Comparison of ENCODE assay signal across 19 cellular contexts in the genomic region with DNA sequence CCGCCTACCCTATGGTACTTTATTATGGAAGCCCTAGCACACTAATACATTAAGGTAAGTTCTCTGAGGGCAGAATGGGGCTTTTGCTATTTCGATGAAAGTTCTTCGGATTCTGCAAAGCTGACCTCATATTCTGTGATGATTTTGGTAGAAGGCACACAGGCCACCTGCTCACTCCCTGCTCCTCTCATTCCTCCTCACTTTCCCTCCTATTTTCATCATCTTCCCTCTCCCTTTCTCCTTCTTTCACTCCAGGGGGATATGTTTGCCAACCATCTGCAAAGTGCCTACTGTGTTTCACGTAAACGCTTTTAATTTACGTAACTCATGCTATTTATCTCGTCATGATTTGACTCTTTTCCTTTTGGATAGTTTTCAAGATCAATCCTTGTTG. TPM values are rescaled to one million over a fixed set of nuclear protein-coding genes. Genes with fewer than 3 reads are reported as not detected.
A peak's percentile ranks its signal among the peaks of the same experiment; 100 is the strongest.
DNase-seq lines count a peak whose midpoint lies in the region; ATAC-seq, FAIRE-seq and TF ChIP-seq lines count a peak whose summit lies in the region.
"Had no signal": no experiment of that assay in that cellular context is flagged by ENCODE, and none has a peak within 500 bp of the region (broad histone marks: within the 10 kb centered on the region; RNA-seq: fewer than 3 reads in every experiment).

No MANE protein-coding gene starts in this region.

- peaks cover 42% of the 10 kb centered on the region for H3K4me1 Mint-ChIP-seq in mesothelial cell of epicardium

- no peak for TF ChIP-seq RAD21 in K562 (CRISPR knock-in tag; conservative IDR thresholded peaks at IDR 0.05 in 1 of 2, IDR thresholded peaks at IDR 0.05 in 1 of 2)

- H3K4me1 ChIP-seq in HEK293 (ENCODE audit: control insufficient read depth, insufficient read depth, low read length) (no peaks in the 10 kb centered on the region), K562 (replicated peaks in 1 of 2; ENCODE audit: control insufficient read depth in 2 of 2, insufficient read depth in 2 of 2, low read length in 2 of 2) (peaks cover 0 to 10% of the 10 kb centered on the region in 2 experiments; a peak in 3 of 5 replicates), tibial artery (peaks cover 0 to 71% (median 43%) of the 10 kb centered on the region in 4 donors)
- H3K4me1 ChIP-seq: HAP-1 had no signal

- no peak for TF ChIP-seq EP300 in K562 (IDR thresholded peaks at IDR 0.05; ENCODE audit: low read length)

- DNase-seq in K562 (ENCODE audit: extremely low read depth in 1 of 4, low spot score in 3 of 4) = no peak
- no peak for DNase-seq in mesothelial cell of epicardium (ENCODE audit: low spot score in 2 of 2, unreplicated experiment in 2 of 2)
- no peak for DNase-seq in tibial artery
- DNase-seq in COR-L47 (lab: John Stamatoyannopoulos, UW) = no peak
- DNase-seq in H54 (ENCODE audit: insufficient read length, low spot score) = no peak
- DNase-seq: BE2C; Caco-2; CD4-positive, CD25-positive, alpha-beta regulatory T cell; GDM1; KBM-7; NCI-H187; NCI-H226; PC-9; SIG-M5 had no signal

- H3K27ac Mint-ChIP-seq in mesothelial cell of epicardium = peak overlapping the region; percentile 0
- H3K27ac Mint-ChIP-seq: CD4-positive, CD25-positive, alpha-beta regulatory T cell had no signal

- no peaks in the 10 kb centered on the region for H3K79me2 ChIP-seq in K562 (ENCODE audit: control insufficient read depth, insufficient read depth, low read length)

- TF ChIP-seq POLR2A in K562 (conservative IDR thresholded peaks at IDR 0.05) = no peak
- no peak for TF ChIP-seq POLR2A in H54 (IDR thresholded peaks at IDR 0.05; ENCODE audit: low read depth, low read length)

- H3K9me3 ChIP-seq in HEK293 (ENCODE audit: control insufficient read depth, insufficient read depth, low read depth, low read length) = no peaks in the 10 kb centered on the region
- no peaks in the 10 kb centered on the region for H3K9me3 ChIP-seq in K562 (replicated peaks; ENCODE audit: control insufficient read depth, insufficient read depth, low read depth, low read length)
- no peaks in the 10 kb centered on the region for H3K9me3 ChIP-seq in tibial artery
- H3K9me3 ChIP-seq: BE2C, HAP-1 had no signal

- H3K36me3 Mint-ChIP-seq in mesothelial cell of epicardium = no peaks in the 10 kb centered on the region
- H3K36me3 Mint-ChIP-seq: CD4-positive, CD25-positive, alpha-beta regulatory T cell had no signal

- H3K27me3 Mint-ChIP-seq in mesothelial cell of epicardium (ENCODE audit: low read depth) = no peaks in the 10 kb centered on the region

- H3K27me3 ChIP-seq in K562 (ENCODE audit: control insufficient read depth in 2 of 2, insufficient read depth in 2 of 2, low read length in 2 of 2) (peaks cover 18 to 23% of the 10 kb centered on the region in 2 experiments; a peak in 4 of 5 replicates), tibial artery (no peaks in the 10 kb centered on the region)
- H3K27me3 ChIP-seq: BE2C had no signal

- no peak overlapping the region for H3K4me3 Mint-ChIP-seq in mesothelial cell of epicardium
- H3K4me3 Mint-ChIP-seq: CD4-positive, CD25-positive, alpha-beta regulatory T cell had no signal

- no TSS peak for BruUV-seq in K562 (replicated peaks; lab: Mats Ljungman, UMichigan)

- POLR2A ChIA-PET in HEK293 (lab: Yijun Ruan, JAX) = no interaction called here
- POLR2A ChIA-PET in K562 (lab: Yijun Ruan, JAX) = interaction anchor here (1.0 to 1.7 kb wide), 2 partner anchors 9 to 11 kb away, joined by 4 read pairs; no protein-coding TSS in a partner anchor

- H3K4me2 ChIP-seq in K562 (ENCODE audit: insufficient read depth, low read length) = no peak overlapping the region
- H3K4me2 ChIP-seq: PC-9 had no signal

- H4K20me1 ChIP-seq in K562 (replicated peaks; ENCODE audit: control insufficient read depth, insufficient read depth, low read length) = no peaks in the 10 kb centered on the region

- no peak overlapping the region for H3K4me3 ChIP-seq in HEK293 (ENCODE audit: low read depth, low read length)
- no peak overlapping the region for H3K4me3 ChIP-seq in K562
- H3K4me3 ChIP-seq in tibial artery = no peak overlapping the region
- H3K4me3 ChIP-seq: HAP-1, PC-9 had no signal

- peaks cover 4% of the 10 kb centered on the region for H3K9me3 Mint-ChIP-seq in mesothelial cell of epicardium

- H3K9me1 ChIP-seq in K562 (ENCODE audit: control insufficient read depth, insufficient read depth, low read length) = no peaks in the 10 kb centered on the region

- CTCF ChIA-PET in HEK293 (lab: Yijun Ruan, JAX) (interaction anchor here (0.7 to 1.1 kb wide), 3 partner anchors 46 to 1133 kb away, joined by 3 to 4 read pairs (median 3); no protein-coding TSS in a partner anchor), K562 (lab: Yijun Ruan, JAX; ENCODE audit: low intra/inter-chr PET ratio) (no interaction called here)

- H3K27ac ChIP-seq in HEK293 (ENCODE audit: extremely low read depth, low read depth, low read length) = no peak overlapping the region
- H3K27ac ChIP-seq in K562 (ENCODE audit: extremely low read depth, low read depth, low read length) = no peak overlapping the region
- peak overlapping the region; percentile 77 to 80 for H3K27ac ChIP-seq in tibial artery
- H3K27ac ChIP-seq: PC-9, RWPE1 had no signal

- no peak for TF ChIP-seq CTCF in HEK293 (tag by site-specific recombination; IDR thresholded peaks at IDR 0.05)
- TF ChIP-seq CTCF in K562 (IDR thresholded peaks at IDR 0.05 in 2 of 3, conservative IDR thresholded peaks at IDR 0.05 in 1 of 3; ENCODE audit: insufficient read depth in 2 of 3, low read depth in 1 of 3, low read length in 3 of 3) = no peak
- TF ChIP-seq CTCF in mesothelial cell of epicardium (IDR thresholded peaks at IDR 0.05; ENCODE audit: unreplicated experiment) = no peak
- TF ChIP-seq CTCF in tibial artery (IDR thresholded peaks at IDR 0.05) = no peak

- no peak overlapping the region for H3K9ac ChIP-seq in K562 (ENCODE audit: insufficient read depth in 1 of 2, low read depth in 2 of 2, low read length in 2 of 2)

- FAIRE-seq in K562 (lab: Jason Lieb, UNC) = no peak
- FAIRE-seq in H54 (lab: Jason Lieb, UNC) = no peak
- FAIRE-seq: A204.1 had no signal

- ATAC-seq in K562 (no peak), GM21786 (IDR thresholded peaks at IDR 0.05; ENCODE audit: unreplicated experiment) (no peak)

- intact Hi-C loops in K562 (cut with micrococcal nuclease) = no loop called here
- intact Hi-C loops in tibial artery (cut with DNase I; ENCODE audit: low total_unique reads) = no loop called here

- WGBS in K562 (ENCODE audit: insufficient coverage, low coverage, missing lambda C conversion rate) = 16% methylated on average over 7 of the region's 7 CpGs

- in situ Hi-C loops in K562 (cut with MboI) = no loop called here

- H3K36me3 ChIP-seq in HEK293 (ENCODE audit: control insufficient read depth in 2 of 2, insufficient read depth in 1 of 2, low read length in 2 of 2) (no peaks in the 10 kb centered on the region), K562 (ENCODE audit: control insufficient read depth, insufficient read depth, low read length) (no peaks in the 10 kb centered on the region), tibial artery (no peaks in the 10 kb centered on the region)
- H3K36me3 ChIP-seq: BE2C, HAP-1 had no signal

- no peak overlapping the region; the same call in 1 of the 2 replicates for H2AFZ ChIP-seq in K562 (ENCODE audit: low read depth, low read length)
- H2AFZ ChIP-seq: PC-9 had no signal

TF ChIP-seq in HEK293, 187 proteins besides CTCF, POLR2A, EP300 and RAD21:
- TF ChIP-seq ZNF776 (tag by site-specific recombination; IDR thresholded peaks at IDR 0.05; ENCODE audit: borderline replicate concordance) (no peak), ZNF19 (tag by site-specific recombination; IDR thresholded peaks at IDR 0.05; ENCODE audit: low read depth) (no peak), ZNF514 (tag by site-specific recombination; IDR thresholded peaks at IDR 0.05) (no peak), ZNF561 (tag by site-specific recombination; IDR thresholded peaks at IDR 0.05; ENCODE audit: borderline replicate concordance) (no peak), PRDM1 (tag by site-specific recombination; IDR thresholded peaks at IDR 0.05) (peak; percentile 56), TCF7L2 (IDR thresholded peaks at IDR 0.05; ENCODE audit: borderline replicate concordance, low read depth, low read length) (no peak), ZEB2 (tag by site-specific recombination; IDR thresholded peaks at IDR 0.05) (no peak), ZNF169 (tag by site-specific recombination; IDR thresholded peaks at IDR 0.05) (no peak)

TF ChIP-seq in K562, 482 proteins besides CTCF, POLR2A, EP300 and RAD21 (continues in another document):
- TF ChIP-seq PCBP2 (IDR thresholded peaks at IDR 0.05; ENCODE audit: low read depth, low read length, poor library complexity, severe bottlenecking) = no peak

RNA-seq across cellular contexts. Expression of a gene that starts 45.0 kb away (rescaled TPM):
- 11.0 and 16.7 TPM in 2 replicates for total RNA-seq in K562 (2011; cell fraction: chromatin; rRNA removed; ENCODE audit: low replicate concordance)
- total RNA-seq in K562 (2011; cell fraction: nucleolus; rRNA removed) = 10.9 and 16.3 TPM in 2 replicates
- 9.7 and 11.9 TPM in 2 replicates for total RNA-seq in K562 (2011; cell fraction: nucleoplasm; rRNA removed)
- total RNA-seq in K562 (2014; rRNA removed) (12.2 and 13.1 TPM in 2 replicates), K562 (2014; rRNA removed; fragmentation: Illumina TruSeq; extraction: Trizol) (11.2 and 11.5 TPM in 2 replicates), K562 (2015; rRNA removed; fragmentation: Illumina TruSeq; extraction: Trizol) (14.0 and 15.4 TPM in 2 replicates), K562 (2021) (24.4 and 26.2 TPM in 2 replicates), mesothelial cell of epicardium (29.6 to 32.5 TPM (median 30.5 TPM) in 3 replicates)
- polyA plus RNA-seq in K562 (2011; rRNA removed) (8.7 and 10.5 TPM in 2 replicates), K562 (2014; fragmentation: Illumina TruSeq; extraction: Trizol) (17.9 and 24.2 TPM in 2 replicates), K562 (2014; fragmentation: Nextera tagmentation; extraction: Ambion mirVana) (1 to 10 TPM; 1.7 to 2.2 TPM), K562 (2014; rRNA removed) (12.8 and 13.7 TPM in 2 replicates)
- 5.4 and 6.5 TPM in 2 replicates for polyA plus RNA-seq in K562 (2011; cell fraction: cytosol; rRNA removed)
- 17.0 and 22.9 TPM in 2 replicates for polyA plus RNA-seq in K562 (2011; cell fraction: nucleus; rRNA removed)
- 12.5 and 19.4 TPM in 2 replicates for polyA plus RNA-seq in K562 (2012)
- polyA minus RNA-seq in K562 (2011; rRNA and poly(A)+ RNA removed) = 6.7 and 7.2 TPM in 2 replicates
- polyA minus RNA-seq in K562 (2011; cell fraction: cytosol; rRNA and poly(A)+ RNA removed) = 7.4 and 11.6 TPM in 2 replicates
- 9.2 and 9.9 TPM in 2 replicates for polyA minus RNA-seq in K562 (2011; cell fraction: nucleus; rRNA and poly(A)+ RNA removed)

Comparison
In these comparisons a context has a peak if more than half of its experiments do, and no peak if none do; other contexts are left out.
1. H3K27ac ChIP-seq: peak in tibial artery (2 of 2); none in HEK293 (single experiment) and K562 (single experiment).